27 cellular contexts compared by ENCODE assay signal in genomic region chr2:7539077-7539476, GRCh38.
DNase-seq lines count a peak whose midpoint lies in the region; ATAC-seq, FAIRE-seq and TF ChIP-seq lines count a peak whose summit lies in the region.
"Had no signal": no experiment of that assay in that cellular context is flagged by ENCODE, and none has a peak within 500 bp of the region (broad histone marks: within the 10 kb centered on the region; RNA-seq: fewer than 3 reads in every experiment).

No MANE protein-coding gene starts in this region.

- H3K4ac ChIP-seq in H1 (replicated peaks; ENCODE audit: insufficient read length, low read depth, low read length): no peak overlapping the region

- H4K20me1 ChIP-seq in H1 (replicated peaks in 1 of 2; ENCODE audit: control insufficient read depth in 1 of 2, insufficient read depth in 2 of 2, low read length in 2 of 2): no peaks in the 10 kb centered on the region

- peaks cover 35% of the 10 kb centered on the region for H3K9me3 Mint-ChIP-seq in activated CD4-positive, alpha-beta T cell treated with anti-CD3 and anti-CD28 coated beads for 36 hours (ENCODE audit: low read depth)
- H3K9me3 Mint-ChIP-seq in CD4-positive, alpha-beta T cell: peaks cover 20% of the 10 kb centered on the region
- H3K9me3 Mint-ChIP-seq in T-helper 2 cell treated with Interferon-gamma antibody and Interleukin-4, amounts not matched to agents 5 μg/mL and 100 μg/mL, for 36 hours: peaks cover 87% of the 10 kb centered on the region
- H3K9me3 Mint-ChIP-seq: dendritic cell treated with granulocyte-macrophage colony-stimulating factor and Interleukin-4, amounts not matched to agents 40 ng/mL and 50 ng/mL, for 4 days had no signal

- H3K36me3 ChIP-seq in H1 (ENCODE audit: control insufficient read depth in 2 of 4, insufficient read depth in 4 of 4, low read length in 3 of 4) (no peaks in the 10 kb centered on the region), upper lobe of left lung (no peaks in the 10 kb centered on the region)
- H3K36me3 ChIP-seq: lower lobe of right lung, sigmoid colon had no signal

- no peak overlapping the region for H4K91ac ChIP-seq in H1 (replicated peaks; ENCODE audit: insufficient read length, low read length)

- no peak overlapping the region for H3K27ac ChIP-seq in CD4-positive, alpha-beta T cell (ENCODE audit: low read depth, low read length)
- no peak overlapping the region for H3K27ac ChIP-seq in H1 (ENCODE audit: low read depth, low read length)
- no peak overlapping the region for H3K27ac ChIP-seq in upper lobe of left lung
- H3K27ac ChIP-seq: lower lobe of right lung, sigmoid colon had no signal

- no peaks in the 10 kb centered on the region for H3K79me2 ChIP-seq in H1 (ENCODE audit: control insufficient read depth in 1 of 2, insufficient read depth in 2 of 2, low read length in 2 of 2)

- no peak overlapping the region for H4K5ac ChIP-seq in H1 (ENCODE audit: insufficient read length, low read depth, low read length)

- intact Hi-C loops in activated CD4-positive, alpha-beta T cell treated with anti-CD3 and anti-CD28 coated beads for 36 hours (cut with DNase I, micrococcal nuclease): no loop called here
- intact Hi-C loops in CD4-positive, alpha-beta T cell (cut with DNase I, micrococcal nuclease): no loop called here

- H3K36me3 Mint-ChIP-seq in activated CD4-positive, alpha-beta T cell treated with anti-CD3 and anti-CD28 coated beads for 36 hours (ENCODE audit: low read depth): peaks cover 19% of the 10 kb centered on the region
- H3K36me3 Mint-ChIP-seq in CD4-positive, alpha-beta T cell (ENCODE audit: low read depth): peaks cover 24% of the 10 kb centered on the region
- peaks cover 74% of the 10 kb centered on the region for H3K36me3 Mint-ChIP-seq in T-helper 2 cell treated with Interferon-gamma antibody and Interleukin-4, amounts not matched to agents 5 μg/mL and 100 μg/mL, for 36 hours (ENCODE audit: low read depth)
- H3K36me3 Mint-ChIP-seq: stimulated activated effector memory CD8-positive, alpha-beta T cell treated with anti-CD3 and anti-CD28 coated beads, Interleukin-12 subunit alpha, Interleukin-12 subunit beta, amount 100 ng/mL, for 72 hours had no signal

- no peak for FAIRE-seq in H1 (lab: Jason Lieb, UNC)
- FAIRE-seq: K562 had no signal

- no peak overlapping the region for H3K23ac ChIP-seq in H1 (ENCODE audit: insufficient read length)

- peak overlapping the region; percentile 55 for H3K27ac Mint-ChIP-seq in activated CD4-positive, alpha-beta T cell treated with anti-CD3 and anti-CD28 coated beads for 36 hours
- H3K27ac Mint-ChIP-seq in CD4-positive, alpha-beta T cell: peak overlapping the region; percentile 90
- H3K27ac Mint-ChIP-seq in T-helper 2 cell treated with Interferon-gamma antibody and Interleukin-4, amounts not matched to agents 5 μg/mL and 100 μg/mL, for 36 hours: peak overlapping the region; percentile 55
- H3K27ac Mint-ChIP-seq: dendritic cell treated with granulocyte-macrophage colony-stimulating factor and Interleukin-4, amounts not matched to agents 40 ng/mL and 50 ng/mL, for 4 days; natural killer cell; stimulated activated effector memory CD8-positive, alpha-beta T cell treated with anti-CD3 and anti-CD28 coated beads, Interleukin-12 subunit alpha, Interleukin-12 subunit beta, amount 100 ng/mL, for 72 hours had no signal

- H2BK12ac ChIP-seq in H1 (ENCODE audit: low read depth, low read length): no peak overlapping the region

- peaks cover 52% of the 10 kb centered on the region for H3K4me1 Mint-ChIP-seq in activated CD4-positive, alpha-beta T cell treated with anti-CD3 and anti-CD28 coated beads for 36 hours
- H3K4me1 Mint-ChIP-seq in CD4-positive, alpha-beta T cell (ENCODE audit: low read depth): peaks cover 61% of the 10 kb centered on the region
- H3K4me1 Mint-ChIP-seq in T-helper 2 cell treated with Interferon-gamma antibody and Interleukin-4, amounts not matched to agents 5 μg/mL and 100 μg/mL, for 36 hours (ENCODE audit: low read depth): peaks cover 50% of the 10 kb centered on the region
- H3K4me1 Mint-ChIP-seq: natural killer cell had no signal

- POLR2A ChIA-PET in activated CD4-positive, alpha-beta T cell treated with anti-CD3 and anti-CD28 coated beads for 36 hours (lab: Charles Lee): no interaction called here
- POLR2A ChIA-PET in CD4-positive, alpha-beta T cell (lab: Charles Lee): interaction anchor here (0.6 to 2.7 kb wide), 5 partner anchors 17 to 1143 kb away, joined by 3 to 20 read pairs (median 3); partner anchors contain the start of gene ID2
- POLR2A ChIA-PET in H1 (lab: Charles Lee; ENCODE audit: partially characterized antibody): no interaction called here

- CTCF ChIA-PET in activated CD4-positive, alpha-beta T cell treated with anti-CD3 and anti-CD28 coated beads for 36 hours (lab: Charles Lee): interaction anchor here (0.8 to 1.5 kb wide), 6 partner anchors 11 to 111 kb away, joined by 3 to 4 read pairs (median 3); no protein-coding TSS in a partner anchor
- CTCF ChIA-PET in CD4-positive, alpha-beta T cell (lab: Charles Lee): no interaction called here
- CTCF ChIA-PET in H1 (lab: Charles Lee; ENCODE audit: partially characterized antibody): interaction anchor here (0.6 to 1.5 kb wide), 2 partner anchors 22 to 316 kb away, joined by 3 to 4 read pairs; no protein-coding TSS in a partner anchor

- no peak overlapping the region for H2BK20ac ChIP-seq in H1 (ENCODE audit: low read length)

- H3K4me2 ChIP-seq in H1 (ENCODE audit: insufficient read depth in 1 of 2, low read depth in 2 of 2, low read length in 2 of 2): no peak overlapping the region
- H3K4me2 ChIP-seq: SK-N-SH had no signal

- no peak overlapping the region for H2BK5ac ChIP-seq in H1 (ENCODE audit: low read depth, low read length)

- ATAC-seq in activated CD4-positive, alpha-beta T cell treated with anti-CD3 and anti-CD28 coated beads for 36 hours: peak; percentile 74
- ATAC-seq in CD4-positive, alpha-beta T cell (ENCODE audit: poor library complexity): peak; percentile 96
- no peak for ATAC-seq in upper lobe of left lung (ENCODE audit: low FRiP score in 2 of 2)
- ATAC-seq: K562; lower lobe of right lung; natural killer cell; PC-3; stimulated activated effector memory CD8-positive, alpha-beta T cell treated with anti-CD3 and anti-CD28 coated beads, Interleukin-12 subunit alpha, Interleukin-12 subunit beta, amount 100 ng/mL, for 72 hours had no signal

- no peak overlapping the region for H2BK15ac ChIP-seq in H1 (ENCODE audit: low read length)

- no peak for TF ChIP-seq POLR2A in H1 (IDR thresholded peaks at IDR 0.05; ENCODE audit: control extremely low read depth in 1 of 2, low read depth in 2 of 2, low read length in 2 of 2)
- no peak for TF ChIP-seq POLR2A in upper lobe of left lung (IDR thresholded peaks at IDR 0.05)

- WGBS in H1 (ENCODE audit: extremely low coverage in 1 of 2, insufficient coverage in 1 of 2, insufficient read length in 1 of 2, insufficient replicate concordance in 2 of 2, low coverage in 1 of 2, low lambda C conversion rate in 2 of 2, missing lambda C conversion rate in 1 of 2), 2 experiments: 95% methylated on average over 4 of the region's 4 CpGs; no CpG with 5 or more reads in 1 of the 2 experiments
- WGBS in upper lobe of left lung, 2 donors: 89 to 95% methylated on average over 4 of the region's 4 CpGs

- H2AK5ac ChIP-seq in H1 (ENCODE audit: low read depth, low read length): no peak overlapping the region

- TF ChIP-seq RAD21 in H1 (IDR thresholded peaks at IDR 0.05 in 1 of 2, conservative IDR thresholded peaks at IDR 0.05 in 1 of 2; ENCODE audit: low read depth in 2 of 2, low read length in 2 of 2): no peak

- no peak for DNase-seq in activated CD4-positive, alpha-beta T cell treated with anti-CD3 and anti-CD28 coated beads for 36 hours
- no peak for DNase-seq in activated CD4-positive, alpha-beta T cell treated with anti-CD3 and anti-CD28 coated beads for 4 hours
- peak in 1 of 10 experiments; percentile 23 for DNase-seq in CD4-positive, alpha-beta T cell
- DNase-seq in T-helper 2 cell treated with Interferon-gamma antibody and Interleukin-4, amounts not matched to agents 5 μg/mL and 100 μg/mL, for 36 hours (ENCODE audit: low spot score): no peak
- no peak for DNase-seq in H1 (ENCODE audit: low read depth in 1 of 2, low spot score in 2 of 2)
- DNase-seq in NCI-H526 (lab: John Stamatoyannopoulos, UW): no peak
- DNase-seq in RPMI8226: no peak
- no peak for DNase-seq in upper lobe of left lung
- DNase-seq: activated CD4-positive, alpha-beta T cell treated with anti-CD3 and anti-CD28 coated beads for 1 hour; activated CD8-positive, alpha-beta memory T cell treated with anti-CD3 and anti-CD28 coated beads, Interleukin-2, amount 50 U/mL, for 4 hours; central memory CD4-positive, alpha-beta T cell; erythroblast; GOT3; hypothalamus; lower lobe of right lung; natural killer cell; NCI-H1048; NCI-H1694; NCI-H510A treated with DMSO at 0.1 percent for 48 hours; NK-92 treated with Interleukin-12 subunit alpha and Interleukin-12 subunit beta, amount 100 ng/mL, for 24 hours; occipital lobe; PC-3; sigmoid colon; SK-N-SH had no signal

- H3K14ac ChIP-seq in H1 (ENCODE audit: insufficient read length): no peak overlapping the region

- H3K4me1 ChIP-seq in H1 (replicated peaks in 1 of 4; ENCODE audit: control insufficient read depth in 3 of 4, insufficient read depth in 4 of 4, low read length in 3 of 4) (no peaks in the 10 kb centered on the region), upper lobe of left lung (no peaks in the 10 kb centered on the region)
- H3K4me1 ChIP-seq: lower lobe of right lung, sigmoid colon had no signal

- peaks cover 21% of the 10 kb centered on the region for H3K9me3 ChIP-seq in CD4-positive, alpha-beta T cell (ENCODE audit: control insufficient read depth, low read length)
- H3K9me3 ChIP-seq in H1 (ENCODE audit: insufficient read depth in 2 of 2, low read depth in 1 of 2, low read length in 1 of 2) (no peaks in the 10 kb centered on the region; a peak in 1 of 4 replicates), upper lobe of left lung (no peaks in the 10 kb centered on the region)
- H3K9me3 ChIP-seq: lower lobe of right lung, sigmoid colon, SK-N-SH had no signal

- H4K8ac ChIP-seq in H1 (ENCODE audit: extremely low read depth, insufficient read depth, low read length): no peak overlapping the region

- no peaks in the 10 kb centered on the region for H3K79me1 ChIP-seq in H1 (ENCODE audit: low read depth, low read length)

- 0 out of 2 replicates have a peak overlapping the region, but pooled peaks have one; percentile 51 for H2AFZ ChIP-seq in H1 (ENCODE audit: low read length)

- H3K18ac ChIP-seq in H1 (ENCODE audit: extremely low read depth, low read length): no peak overlapping the region

- H3K27me3 Mint-ChIP-seq in activated CD4-positive, alpha-beta T cell treated with anti-CD3 and anti-CD28 coated beads for 36 hours: no peaks in the 10 kb centered on the region
- H3K27me3 Mint-ChIP-seq in CD4-positive, alpha-beta T cell: no peaks in the 10 kb centered on the region
- no peaks in the 10 kb centered on the region for H3K27me3 Mint-ChIP-seq in T-helper 2 cell treated with Interferon-gamma antibody and Interleukin-4, amounts not matched to agents 5 μg/mL and 100 μg/mL, for 36 hours (ENCODE audit: low read depth)

- no peak overlapping the region for H3K56ac ChIP-seq in H1 (replicated peaks; ENCODE audit: insufficient read length, low read depth, low read length)

- H3K4me3 ChIP-seq in H1 (ENCODE audit: extremely low read depth in 1 of 4, insufficient read depth in 2 of 4, low read depth in 3 of 4, low read length in 4 of 4) (no peak overlapping the region), upper lobe of left lung (no peak overlapping the region)
- H3K4me3 ChIP-seq: K562, lower lobe of right lung, sigmoid colon had no signal

- H3K9ac ChIP-seq in H1 (replicated peaks in 1 of 4; ENCODE audit: extremely low read depth in 1 of 4, low read depth in 3 of 4, low read length in 3 of 4): no peak overlapping the region
- H3K9ac ChIP-seq: SK-N-SH had no signal

- no peaks in the 10 kb centered on the region; the same call in 1 of the 2 replicates for H3K23me2 ChIP-seq in H1 (ENCODE audit: low read depth, low read length)

- no peak for TF ChIP-seq CTCF in CD4-positive, alpha-beta T cell (IDR thresholded peaks at IDR 0.05)
- TF ChIP-seq CTCF in H1 (IDR thresholded peaks at IDR 0.05; ENCODE audit: control extremely low read depth in 1 of 3, insufficient read depth in 1 of 3, low read depth in 1 of 3, low read length in 3 of 3) (no peak), upper lobe of left lung (IDR thresholded peaks at IDR 0.05) (no peak)

- no peaks in the 10 kb centered on the region for H3K27me3 ChIP-seq in CD4-positive, alpha-beta T cell (ENCODE audit: control insufficient read depth, insufficient read depth, low read length)
- no peaks in the 10 kb centered on the region for H3K27me3 ChIP-seq in H1 (replicated peaks in 1 of 4; ENCODE audit: control insufficient read depth in 3 of 4, extremely low read depth in 1 of 4, insufficient read depth in 3 of 4, low read length in 3 of 4)
- no peaks in the 10 kb centered on the region for H3K27me3 ChIP-seq in upper lobe of left lung
- H3K27me3 ChIP-seq: sigmoid colon had no signal

- H2BK120ac ChIP-seq in H1 (replicated peaks; ENCODE audit: low read depth, low read length): no peak overlapping the region

- H3K4me3 Mint-ChIP-seq in activated CD4-positive, alpha-beta T cell treated with anti-CD3 and anti-CD28 coated beads for 36 hours: no peak overlapping the region
- peak overlapping the region; percentile 77 for H3K4me3 Mint-ChIP-seq in CD4-positive, alpha-beta T cell
- H3K4me3 Mint-ChIP-seq in T-helper 2 cell treated with Interferon-gamma antibody and Interleukin-4, amounts not matched to agents 5 μg/mL and 100 μg/mL, for 36 hours: peak overlapping the region; percentile 67
- H3K4me3 Mint-ChIP-seq: dendritic cell treated with granulocyte-macrophage colony-stimulating factor and Interleukin-4, amounts not matched to agents 40 ng/mL and 50 ng/mL, for 4 days; natural killer cell; stimulated activated effector memory CD8-positive, alpha-beta T cell treated with anti-CD3 and anti-CD28 coated beads, Interleukin-12 subunit alpha, Interleukin-12 subunit beta, amount 100 ng/mL, for 72 hours had no signal

- TF ChIP-seq EP300 in H1 (IDR thresholded peaks at IDR 0.05; ENCODE audit: borderline replicate concordance in 1 of 2, low read depth in 2 of 2, low read length in 2 of 2): no peak
- TF ChIP-seq EP300 in upper lobe of left lung (IDR thresholded peaks at IDR 0.05): no peak

Comparison
In these comparisons a context has a peak if more than half of its experiments do, and no peak if none do; other contexts are left out.
1. ATAC-seq: peak in activated CD4-positive, alpha-beta T cell treated with anti-CD3 and anti-CD28 coated beads for 36 hours (single experiment) and CD4-positive, alpha-beta T cell (single experiment); none in upper lobe of left lung (0 of 2).
2. Peak in every context shown above with its lines, with median percentiles within 50 percentile points of each other: H3K27ac Mint-ChIP-seq.